ENCODE assay signal across 33 cellular contexts in the genomic region with DNA sequence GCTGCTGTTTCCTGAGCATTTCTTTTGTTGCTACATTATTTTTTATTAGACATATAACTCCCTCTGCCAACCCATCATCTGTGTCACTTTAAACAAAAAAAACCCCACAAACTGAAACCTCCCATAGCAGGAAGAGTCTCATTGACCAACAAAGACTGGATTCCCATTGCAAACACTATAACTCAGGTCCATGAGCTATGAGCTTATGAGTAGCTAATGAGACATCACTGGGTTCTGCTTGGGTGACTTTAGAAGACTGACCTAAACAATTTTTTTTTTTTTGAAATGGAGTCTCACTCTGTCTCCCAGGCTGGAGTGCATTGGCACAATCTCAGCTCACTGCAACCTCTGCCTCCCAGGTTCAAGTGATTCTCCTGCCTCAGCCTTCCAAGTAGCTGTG.
"Had no signal": no experiment of that assay in that cellular context is flagged by ENCODE, and none has a peak within 500 bp of the region (broad histone marks: within the 10 kb centered on the region; RNA-seq: fewer than 3 reads in every experiment).

No MANE protein-coding gene starts in this region.

- H3K4me3 ChIP-seq: ascending aorta, breast epithelium, MG63, Peyer's patch had no signal

- H3K36me3 ChIP-seq: breast epithelium, MG63, Peyer's patch had no signal

- DNase-seq: activated CD4-positive, alpha-beta T cell treated with anti-CD3 and anti-CD28 coated beads, Interleukin-2, amount 10 ng/mL, durations not matched to agents 24 days and 14 days; activated CD4-positive, alpha-beta T cell treated with anti-CD3 and anti-CD28 coated beads, Interleukin-2, amount 50 U/mL, for 4 hours; activated CD8-positive, alpha-beta T cell treated with anti-CD3 and anti-CD28 coated beads for 36 hours; activated effector memory CD4-positive, alpha-beta T cell treated with anti-CD3 and anti-CD28 coated beads, Interleukin-2, amount 50 U/mL, for 16 hours; activated naive CD4-positive, alpha-beta T cell treated with Interleukin-2 at 50 U/mL for 16 hours; activated naive CD8-positive, alpha-beta T cell treated with anti-CD3 and anti-CD28 coated beads, Interleukin-2, amount 10 ng/mL, durations not matched to agents 7 days and 5 days; activated T-cell treated with anti-CD3 and anti-CD28 coated beads, Interleukin-2, amount 50 U/mL, for 1 hour; activated T-cell treated with anti-CD3 and anti-CD28 coated beads, Interleukin-2, amount 50 U/mL, for 72 hours; amygdala; Kasumi-1; KG1; MG63; NCI-H1048; NCI-H1105 treated with DMSO at 0.1 percent for 48 hours; NCI-H1436; NCI-H1694; NCI-H1930; NCI-H2081 treated with DMSO at 0.1 percent for 48 hours; NCI-H226; NCI-H446 treated with DMSO at 0.1 percent for 48 hours; NCI-H524; NCI-H69; NCI-H82; Peyer's patch; Right ventricle myocardium superior; SW 1271; T-helper 1 cell; T-helper 2 cell; T-helper 9 cell had no signal

- H3K27me3 ChIP-seq: ascending aorta, breast epithelium, MG63, Peyer's patch had no signal

- H3K4me1 ChIP-seq: breast epithelium, Peyer's patch had no signal

- H3K27ac ChIP-seq: ascending aorta, breast epithelium, Peyer's patch, RWPE1 had no signal

- ATAC-seq: activated CD8-positive, alpha-beta T cell treated with anti-CD3 and anti-CD28 coated beads for 36 hours; activated T-cell treated with anti-CD3 and anti-CD28 coated beads, Interleukin-2, amount 50 U/mL, for 72 hours; activated T-helper 17 cell treated with anti-CD3 and anti-CD28 coated beads, Interleukin-2, amount 50 U/mL, for 72 hours had no signal

- H3K9me3 ChIP-seq: ascending aorta, breast epithelium, MG63, Peyer's patch had no signal
